1 cellular context compared by ENCODE assay signal in the genomic region with DNA sequence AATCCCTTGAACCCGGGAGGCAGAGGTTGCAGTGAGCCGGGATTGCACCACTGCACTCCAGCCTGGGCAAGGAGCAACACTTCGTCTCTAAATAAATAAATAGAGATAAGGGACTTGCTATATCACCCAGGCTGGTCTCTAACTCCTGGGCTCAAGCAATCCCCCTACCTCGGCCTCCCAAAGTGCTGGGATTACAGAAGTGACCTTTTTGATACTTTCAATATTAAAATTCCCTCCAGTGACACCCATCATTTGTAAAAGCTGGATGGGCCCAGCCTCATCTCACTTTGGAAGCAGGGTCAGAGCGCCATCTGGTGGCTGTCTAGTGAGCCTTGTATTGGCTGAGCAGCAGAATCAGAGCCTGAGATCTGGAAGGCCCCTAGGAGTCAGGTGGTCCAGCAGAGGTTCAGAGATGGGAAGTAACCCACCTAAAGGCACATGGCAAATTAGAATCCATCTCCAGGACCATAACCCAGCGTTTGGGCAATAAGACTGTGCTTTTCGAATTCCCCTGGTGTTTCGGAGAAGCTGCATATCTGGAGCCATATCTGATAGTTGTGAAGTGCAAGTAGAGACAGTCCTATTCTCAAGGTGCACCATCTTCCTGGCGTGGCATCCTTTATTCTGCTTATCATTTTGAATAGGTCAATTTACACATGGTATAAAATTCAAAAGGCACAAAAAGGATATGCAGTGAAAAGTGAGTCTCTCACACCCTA.
TF ChIP-seq lines count a peak whose summit lies in the region.

No MANE protein-coding gene starts in this region.

TF ChIP-seq in IMR-90, 13 proteins besides CTCF, POLR2A, EP300 and RAD21:
- TF ChIP-seq SMC3 (IDR thresholded peaks at IDR 0.05; ENCODE audit: low read depth, low read length), result peak; percentile 96
- TF ChIP-seq CHD1 (IDR thresholded peaks at IDR 0.05; ENCODE audit: low read depth, low read length), result no peak
